ENCODE assay signal across 12 cellular contexts in genomic region chr22:37744589-37744988, GRCh38. TPM values are rescaled to one million over a fixed set of nuclear protein-coding genes. Genes with fewer than 3 reads are reported as not detected.
DNase-seq lines count a peak whose midpoint lies in the region; ATAC-seq lines count a peak whose summit lies in the region.
"Had no signal": no experiment of that assay in that cellular context is flagged by ENCODE, and none has a peak within 500 bp of the region (broad histone marks: within the 10 kb centered on the region; RNA-seq: fewer than 3 reads in every experiment).

No MANE protein-coding gene starts in this region.

- peaks cover 2 to 3% of the 10 kb centered on the region in 2 experiments for H3K36me3 ChIP-seq in trophoblast cell (ENCODE audit: control insufficient read depth in 1 of 2, insufficient read depth in 2 of 2, low read length in 2 of 2)

- no peak overlapping the region for H3K4me3 ChIP-seq in trophoblast cell (ENCODE audit: low read depth, low read length)

- no peaks in the 10 kb centered on the region for H3K27me3 Mint-ChIP-seq in activated CD4-positive, alpha-beta T cell treated with anti-CD3 and anti-CD28 coated beads, Interleukin-2, amount 10 ng/mL, durations not matched to agents 24 days and 14 days
- no peaks in the 10 kb centered on the region for H3K27me3 Mint-ChIP-seq in IgD-negative memory B cell
- H3K27me3 Mint-ChIP-seq in central memory CD8-positive, alpha-beta T cell = no peaks in the 10 kb centered on the region

- peak overlapping the region; percentile 53 for H2BK12ac ChIP-seq in trophoblast cell (ENCODE audit: low read length)

- peak overlapping the region; percentile 46 for H2BK5ac ChIP-seq in trophoblast cell (ENCODE audit: low read depth, low read length, poor library complexity)

- no peak for ATAC-seq in central memory CD8-positive, alpha-beta T cell (replicated peaks; ENCODE audit: extremely low read depth, poor library complexity, severe bottlenecking)
- ATAC-seq in HG03354 (IDR thresholded peaks at IDR 0.05; ENCODE audit: poor library complexity, severe bottlenecking, unreplicated experiment) = no peak
- no peak for ATAC-seq in HG02884 (IDR thresholded peaks at IDR 0.05; ENCODE audit: unreplicated experiment)

- no peaks in the 10 kb centered on the region for H3K27me3 ChIP-seq in trophoblast cell (ENCODE audit: insufficient read depth, low read length)

- in situ Hi-C loops in KBM-7 (cut with MboI; ENCODE audit: low pct_unique_long_range_greater_than_20kb, low sequenced_read_pairs) = no loop called here

- peaks cover 17% of the 10 kb centered on the region for H3K79me2 ChIP-seq in trophoblast cell (ENCODE audit: control insufficient read depth, insufficient read depth, low read length, poor library complexity)

- no peak overlapping the region for H4K12ac ChIP-seq in trophoblast cell (ENCODE audit: low read depth, low read length)

- peak overlapping the region; percentile 27 for H3K14ac ChIP-seq in trophoblast cell (ENCODE audit: low read length)

- peaks cover 40% of the 10 kb centered on the region for H3K79me1 ChIP-seq in trophoblast cell (ENCODE audit: low read length)

- H3K4me1 Mint-ChIP-seq in activated CD4-positive, alpha-beta T cell treated with anti-CD3 and anti-CD28 coated beads, Interleukin-2, amount 10 ng/mL, durations not matched to agents 24 days and 14 days = peaks cover 33% of the 10 kb centered on the region
- peaks cover 0 to 9% (median 9%) of the 10 kb centered on the region in 3 donors for H3K4me1 Mint-ChIP-seq in IgD-negative memory B cell
- H3K4me1 Mint-ChIP-seq in central memory CD8-positive, alpha-beta T cell = peaks cover 20% of the 10 kb centered on the region

- H2AFZ ChIP-seq in trophoblast cell (ENCODE audit: insufficient read depth, low read length, poor library complexity) = no peak overlapping the region

- peaks cover 56 to 65% of the 10 kb centered on the region in 2 experiments for H3K4me1 ChIP-seq in trophoblast cell (ENCODE audit: control insufficient read depth in 1 of 2, insufficient read depth in 2 of 2, low read length in 2 of 2)

- WGBS in trophoblast cell (ENCODE audit: extremely low coverage, insufficient coverage, insufficient read length) = no CpG with 5 or more reads among the region's 6 CpGs

- peak overlapping the region; percentile 89 for H3K4me3 Mint-ChIP-seq in activated CD4-positive, alpha-beta T cell treated with anti-CD3 and anti-CD28 coated beads, Interleukin-2, amount 10 ng/mL, durations not matched to agents 24 days and 14 days
- peak overlapping the region; percentile 23 to 96 (median 82) for H3K4me3 Mint-ChIP-seq in IgD-negative memory B cell
- peak overlapping the region; percentile 81 for H3K4me3 Mint-ChIP-seq in central memory CD8-positive, alpha-beta T cell

- H3K36me3 Mint-ChIP-seq in activated CD4-positive, alpha-beta T cell treated with anti-CD3 and anti-CD28 coated beads, Interleukin-2, amount 10 ng/mL, durations not matched to agents 24 days and 14 days (ENCODE audit: low read depth) = peaks cover 6% of the 10 kb centered on the region
- peaks cover 2% of the 10 kb centered on the region for H3K36me3 Mint-ChIP-seq in IgD-negative memory B cell
- peaks cover 4% of the 10 kb centered on the region for H3K36me3 Mint-ChIP-seq in central memory CD8-positive, alpha-beta T cell (ENCODE audit: insufficient read depth)

- H3K4me2 ChIP-seq in trophoblast cell (ENCODE audit: low read length) = peak overlapping the region; percentile 6

- H2AK5ac ChIP-seq in trophoblast cell (ENCODE audit: low read length) = peak overlapping the region; percentile 37

- no peak overlapping the region for H2BK120ac ChIP-seq in trophoblast cell (ENCODE audit: insufficient read depth, low read length, poor library complexity)

- H4K91ac ChIP-seq in trophoblast cell (ENCODE audit: low read depth, low read length) = peak overlapping the region; percentile 19

- H3K9me3 Mint-ChIP-seq in activated CD4-positive, alpha-beta T cell treated with anti-CD3 and anti-CD28 coated beads, Interleukin-2, amount 10 ng/mL, durations not matched to agents 24 days and 14 days = no peaks in the 10 kb centered on the region
- H3K9me3 Mint-ChIP-seq in IgD-negative memory B cell = no peaks in the 10 kb centered on the region
- no peaks in the 10 kb centered on the region for H3K9me3 Mint-ChIP-seq in central memory CD8-positive, alpha-beta T cell

- no peak overlapping the region for H3K23ac ChIP-seq in trophoblast cell (ENCODE audit: low read length)

- H3K4ac ChIP-seq in trophoblast cell (ENCODE audit: low read depth, low read length) = no peak overlapping the region

- DNase-seq in activated CD4-positive, alpha-beta T cell treated with anti-CD3 and anti-CD28 coated beads, Interleukin-2, amount 10 ng/mL, durations not matched to agents 24 days and 14 days = no peak
- no peak for DNase-seq in activated CD4-positive, alpha-beta T cell treated with anti-CD3 and anti-CD28 coated beads for 1 hour
- DNase-seq in central memory CD8-positive, alpha-beta T cell (ENCODE audit: low spot score in 2 of 2) = no peak
- DNase-seq in trophoblast cell = no peak
- DNase-seq in KBM-7 = no peak
- DNase-seq: effector CD4-positive, alpha-beta T cell; hypothalamus; MV-4-11; stimulated activated naive CD4-positive, alpha-beta T cell treated with Interleukin-2 at 50 U/mL for 16 hours had no signal

- H3K27ac Mint-ChIP-seq in activated CD4-positive, alpha-beta T cell treated with anti-CD3 and anti-CD28 coated beads, Interleukin-2, amount 10 ng/mL, durations not matched to agents 24 days and 14 days = no peak overlapping the region
- peak overlapping the region in 1 of 3 donors; percentile 76 for H3K27ac Mint-ChIP-seq in IgD-negative memory B cell
- H3K27ac Mint-ChIP-seq in central memory CD8-positive, alpha-beta T cell (ENCODE audit: low read depth) = no peak overlapping the region

- peak overlapping the region; percentile 56 for H3K27ac ChIP-seq in trophoblast cell (ENCODE audit: low read depth, low read length)

- H4K8ac ChIP-seq in trophoblast cell (ENCODE audit: low read depth, low read length) = peak overlapping the region; percentile 0

- H3K9ac ChIP-seq in trophoblast cell (ENCODE audit: low read length) = no peak overlapping the region

- intact Hi-C loops in activated CD4-positive, alpha-beta T cell treated with anti-CD3 and anti-CD28 coated beads, Interleukin-2, amount 10 ng/mL, durations not matched to agents 24 days and 14 days (cut with micrococcal nuclease) = no loop called here

- H3K9me3 ChIP-seq in trophoblast cell (ENCODE audit: insufficient read depth, low read depth, low read length) = no peaks in the 10 kb centered on the region

- peak overlapping the region; percentile 31 for H3K18ac ChIP-seq in trophoblast cell (ENCODE audit: low read length)

RNA-seq across cellular contexts. Expression of gene TRIOBP, which starts 47.7 kb away (rescaled TPM):
- total RNA-seq in activated CD4-positive, alpha-beta T cell treated with anti-CD3 and anti-CD28 coated beads, Interleukin-2, amount 10 ng/mL, durations not matched to agents 24 days and 14 days = 33.3 and 34.8 TPM in 2 replicates
- polyA plus RNA-seq in IgD-negative memory B cell = 16.1 TPM
- polyA plus RNA-seq in trophoblast cell (2013) = 47.7 and 49.4 TPM in 2 replicates

RNA-seq across cellular contexts. Expression of gene NOL12, which starts 58.4 kb away (rescaled TPM):
- total RNA-seq in activated CD4-positive, alpha-beta T cell treated with anti-CD3 and anti-CD28 coated beads, Interleukin-2, amount 10 ng/mL, durations not matched to agents 24 days and 14 days = 67.9 and 70.3 TPM in 2 replicates
- polyA plus RNA-seq in IgD-negative memory B cell = 47.0 TPM
- 17.0 and 18.8 TPM in 2 replicates for polyA plus RNA-seq in trophoblast cell (2013)
